9 cellular contexts compared by ENCODE assay signal in genomic region chr19:40800997-40801377, GRCh38. TPM values are rescaled to one million over a fixed set of nuclear protein-coding genes. Genes with fewer than 3 reads are reported as not detected.
A peak's percentile ranks its signal among the peaks of the same experiment; 100 is the strongest.
DNase-seq lines count a peak whose midpoint lies in the region; ATAC-seq and TF ChIP-seq lines count a peak whose summit lies in the region.
"Had no signal": no experiment of that assay in that cellular context is flagged by ENCODE, and none has a peak within 500 bp of the region (broad histone marks: within the 10 kb centered on the region; RNA-seq: fewer than 3 reads in every experiment).

No MANE protein-coding gene starts in this region.

- peak overlapping the region; percentile 18 to 97 (median 95) for H3K4me3 Mint-ChIP-seq in brain

- intact Hi-C loops in heart right ventricle (cut with DNase I): loop anchor here in 3 of 10 donors (2.0 to 10.0 kb wide), 4 partner anchors 18 to 386 kb away; partner anchors contain the start of genes ACTMAP (in 1 of the 3), PRX (in 1 of the 3) and SNRPA (in 1 of the 3)
- intact Hi-C loops in cardiac septum (cut with DNase I): no loop called here
- intact Hi-C loops in upper lobe of right lung (cut with DNase I): no loop called here

- H3K9ac ChIP-seq in mucosa of rectum (ENCODE audit: low read depth in 1 of 2, low read length in 2 of 2): peak overlapping the region in 1 of 2 donors; percentile 38

- peaks cover 21% of the 10 kb centered on the region for H3K36me3 Mint-ChIP-seq in brain

- peak overlapping the region; percentile 30 to 99 (median 96) for H3K27ac ChIP-seq in heart right ventricle
- peak overlapping the region in 1 of 2 donors; percentile 23 for H3K27ac ChIP-seq in mucosa of rectum (ENCODE audit: low read depth in 2 of 2, low read length in 2 of 2)
- peak overlapping the region; percentile 92 for H3K27ac ChIP-seq in upper lobe of right lung

- H3K4me1 Mint-ChIP-seq in brain: peaks cover 77% of the 10 kb centered on the region

- H3K9me3 ChIP-seq in heart right ventricle (no peaks in the 10 kb centered on the region), mucosa of rectum (ENCODE audit: control insufficient read depth in 2 of 2, low read length in 2 of 2) (no peaks in the 10 kb centered on the region), upper lobe of right lung (no peaks in the 10 kb centered on the region)

- H3K27me3 Mint-ChIP-seq in brain: peaks cover 16% of the 10 kb centered on the region

- H3K36me3 ChIP-seq in heart right ventricle (peaks cover 0 to 54% (median 13%) of the 10 kb centered on the region in 9 donors), mucosa of rectum (ENCODE audit: control insufficient read depth in 2 of 2, insufficient read depth in 2 of 2, low read length in 2 of 2) (peaks cover 13 to 25% of the 10 kb centered on the region in 2 donors), upper lobe of right lung (peaks cover 43% of the 10 kb centered on the region)

- peaks cover 48 to 73% (median 68%) of the 10 kb centered on the region in 9 donors for H3K4me1 ChIP-seq in heart right ventricle
- peaks cover 70% of the 10 kb centered on the region in 2 donors for H3K4me1 ChIP-seq in mucosa of rectum (ENCODE audit: control insufficient read depth in 2 of 2, insufficient read depth in 2 of 2, low read length in 2 of 2)
- H3K4me1 ChIP-seq in upper lobe of right lung: peaks cover 68% of the 10 kb centered on the region

- H3K27me3 ChIP-seq in heart right ventricle (no peaks in the 10 kb centered on the region), mucosa of rectum (ENCODE audit: control insufficient read depth in 2 of 2, insufficient read depth in 2 of 2, low read length in 2 of 2) (no peaks in the 10 kb centered on the region), upper lobe of right lung (no peaks in the 10 kb centered on the region)

- H3K4me3 ChIP-seq in heart right ventricle: peak overlapping the region; percentile 6 to 97 (median 93)
- H3K4me3 ChIP-seq in mucosa of rectum (ENCODE audit: low read length in 2 of 2): peak overlapping the region; percentile 80 to 82
- H3K4me3 ChIP-seq in upper lobe of right lung: peak overlapping the region; percentile 96

- ATAC-seq in heart right ventricle: no peak
- no peak for ATAC-seq in upper lobe of right lung

- no peaks in the 10 kb centered on the region for H3K9me3 Mint-ChIP-seq in brain

- no peak for TF ChIP-seq CTCF in heart right ventricle (IDR thresholded peaks at IDR 0.05)
- TF ChIP-seq CTCF in brain (conservative IDR thresholded peaks at IDR 0.05): no peak
- no peak for TF ChIP-seq CTCF in upper lobe of right lung (IDR thresholded peaks at IDR 0.05)

- 63 to 73% methylated on average over 27 of the region's 27 CpGs for WGBS in heart right ventricle, 2 donors

- DNase-seq in heart right ventricle (no peak), cardiac septum (ENCODE audit: low spot score) (no peak), upper lobe of right lung (peak; percentile 63), OCI-M2 (lab: John Stamatoyannopoulos, UW; ENCODE audit: unreplicated experiment) (no peak), NCI-H187 (lab: John Stamatoyannopoulos, UW) (no peak)
- DNase-seq in NK-92 treated with Interleukin-12 subunit alpha and Interleukin-12 subunit beta, amount 100 ng/mL, for 24 hours (lab: John Stamatoyannopoulos, UW): no peak
- DNase-seq: activated CD8-positive, alpha-beta memory T cell treated with anti-CD3 and anti-CD28 coated beads, Interleukin-2, amount 50 U/mL, for 48 hours had no signal

- peak overlapping the region in 2 of 5 experiments; percentile 66 to 99 for H3K27ac Mint-ChIP-seq in brain

RNA-seq across cellular contexts. Expression of gene EGLN2, which starts 2.0 kb away (rescaled TPM):
- 10 to 100 TPM; 31.8 to 78.3 (median 42.8) TPM for total RNA-seq in heart right ventricle
- 10 to 100 TPM; 75.3 to 78.6 TPM for polyA plus RNA-seq in heart right ventricle
- 48.4 TPM for total RNA-seq in cardiac septum
- polyA plus RNA-seq in brain (ENCODE audit: insufficient read depth, low read depth, low replicate concordance): 59.2 TPM
- total RNA-seq in upper lobe of right lung: 173 TPM

RNA-seq across cellular contexts. Expression of gene RAB4B, which starts 22.9 kb away (rescaled TPM):
- total RNA-seq in heart right ventricle (10 to 100 TPM; 11.0 to 25.2 (median 13.5) TPM), cardiac septum (16.9 TPM), upper lobe of right lung (45.4 TPM)
- polyA plus RNA-seq in heart right ventricle (10 to 100 TPM; 26.8 to 62.5 TPM), brain (ENCODE audit: insufficient read depth, low read depth, low replicate concordance) (98.9 TPM)

RNA-seq across cellular contexts. Expression of gene MIA, which starts 25.7 kb away (rescaled TPM):
- total RNA-seq in heart right ventricle (1 to 10 TPM in 3 of 10 donors, under 1 TPM in 2, not detected in 5; 0.63 to 1.7 (median 1.0) TPM), cardiac septum (1.00 TPM), upper lobe of right lung (not detected)
- polyA plus RNA-seq in heart right ventricle (1 to 10 TPM; 2.0 to 2.4 TPM), brain (ENCODE audit: insufficient read depth, low read depth, low replicate concordance) (not detected)

RNA-seq across cellular contexts. Expression of gene CYP2A6, which starts 49.3 kb away (rescaled TPM):
- not detected for total RNA-seq in heart right ventricle
- not detected for polyA plus RNA-seq in heart right ventricle
- not detected for total RNA-seq in cardiac septum
- not detected for polyA plus RNA-seq in brain (ENCODE audit: insufficient read depth, low read depth, low replicate concordance)
- not detected for total RNA-seq in upper lobe of right lung

RNA-seq across cellular contexts. Expression of gene SNRPA, which starts 50.0 kb away (rescaled TPM):
- total RNA-seq in heart right ventricle: 10 to 100 TPM; 24.0 to 40.6 (median 34.4) TPM
- 10 to 100 TPM; 35.3 to 36.7 TPM for polyA plus RNA-seq in heart right ventricle
- total RNA-seq in cardiac septum: 32.9 TPM
- polyA plus RNA-seq in brain (ENCODE audit: insufficient read depth, low read depth, low replicate concordance): 96.2 TPM
- total RNA-seq in upper lobe of right lung: 51.7 TPM
